34 cellular contexts compared by ENCODE assay signal in genomic region chr3:59138966-59139365, GRCh38.
"Had no signal": no experiment of that assay in that cellular context is flagged by ENCODE, and none has a peak within 500 bp of the region (broad histone marks: within the 10 kb centered on the region; RNA-seq: fewer than 3 reads in every experiment).

No MANE protein-coding gene starts in this region.

- H3K4me3 ChIP-seq: MG63 had no signal

- H3K27ac ChIP-seq: KMS-11 had no signal

- H3K9me3 ChIP-seq: MG63 had no signal

- DNase-seq: Karpas-422, Kasumi-1, KG1, MG63, MM.1S, MV-4-11, NCI-H1048, NCI-H1092, NCI-H1092 treated with DMSO at 0.1 percent for 48 hours, NCI-H1105, NCI-H1105 treated with DMSO at 0.1 percent for 48 hours, NCI-H1417, NCI-H1417 treated with DMSO at 0.1 percent for 48 hours, NCI-H1436, NCI-H1436 treated with DMSO at 0.1 percent for 48 hours, NCI-H146, NCI-H1694, NCI-H1694 treated with DMSO at 0.1 percent for 48 hours, NCI-H187, NCI-H187 treated with DMSO at 0.1 percent for 48 hours, NCI-H1930, NCI-H2029, NCI-H2029 treated with DMSO at 0.1 percent for 48 hours, NCI-H2081, NCI-H2081 treated with DMSO at 0.1 percent for 48 hours, NCI-H2107, NCI-H2171, NCI-H2171 treated with DMSO at 0.1 percent for 48 hours, NCI-H2227 treated with DMSO at 0.1 percent for 48 hours, NCI-H226, NCI-H345, NCI-H446, NCI-H446 treated with DMSO at 0.1 percent for 48 hours had no signal

- H3K27me3 ChIP-seq: MG63 had no signal
